1 cellular context compared by ENCODE assay signal in genomic region chr9:124583134-124583533, GRCh38.
TF ChIP-seq lines count a peak whose summit lies in the region.

No MANE protein-coding gene starts in this region.

TF ChIP-seq in HCT116, 20 proteins besides CTCF, POLR2A, EP300 and RAD21 (continued from another document):
- TF ChIP-seq REST (IDR thresholded peaks at IDR 0.05; ENCODE audit: low read depth) (no peak), ZBTB33 (IDR thresholded peaks at IDR 0.05; ENCODE audit: extremely low read depth, insufficient replicate concordance, low read length) (no peak), CEBPB (IDR thresholded peaks at IDR 0.05; ENCODE audit: low read depth) (no peak)
